In genomic region chr14:98786456-98786855, GRCh38 we compare ENCODE assay signal across 9 cellular contexts.
"Had no signal": no experiment of that assay in that cellular context is flagged by ENCODE, and none has a peak within 500 bp of the region (broad histone marks: within the 10 kb centered on the region; RNA-seq: fewer than 3 reads in every experiment).

No MANE protein-coding gene starts in this region.

- DNase-seq: GM23248, GOT3, H7, HFFc6, KBM-7 had no signal

- H3K4me1 ChIP-seq: HAP-1 had no signal

- H3K27ac ChIP-seq: GM23248, HL-60 had no signal

- H3K36me3 ChIP-seq: HAP-1 had no signal

- H3K4me3 ChIP-seq: GM23248, HAP-1 had no signal

- ATAC-seq: HCT116, HepG2 had no signal

- H3K9me3 ChIP-seq: HAP-1 had no signal
